15 cellular contexts compared by ENCODE assay signal in the genomic region with DNA sequence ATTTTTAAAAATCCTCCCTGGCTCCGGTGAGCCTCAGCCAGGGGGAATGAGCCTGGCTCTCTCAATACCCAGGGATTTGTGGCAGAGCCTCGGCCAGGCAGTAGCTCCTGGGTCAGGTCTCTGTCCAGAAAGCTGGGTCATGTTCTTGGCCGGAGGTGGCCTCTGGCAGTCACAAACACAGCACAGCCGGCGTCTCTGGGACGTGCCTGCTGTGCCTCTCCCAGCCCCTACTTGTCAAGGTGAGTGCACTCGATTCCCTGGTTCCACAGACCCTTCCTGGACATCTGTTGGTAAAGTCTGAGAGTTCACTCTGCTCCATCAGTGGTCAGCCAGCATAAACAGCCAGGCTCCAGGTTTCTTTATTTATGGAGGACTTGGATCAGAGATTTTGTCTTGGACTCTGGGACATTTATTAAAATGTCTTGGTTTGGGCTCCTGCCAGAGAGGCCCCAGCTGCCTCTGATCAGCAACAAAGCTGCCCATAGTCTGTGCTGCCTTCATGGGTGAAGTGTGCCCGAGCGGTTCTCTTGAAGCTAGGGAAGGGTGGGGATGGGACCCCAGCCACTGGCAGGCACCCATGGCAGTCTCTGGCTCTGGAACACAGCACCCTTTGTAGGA. TPM values are rescaled to one million over a fixed set of nuclear protein-coding genes. Genes with fewer than 3 reads are reported as not detected.
DNase-seq lines count a peak whose midpoint lies in the region; ATAC-seq and TF ChIP-seq lines count a peak whose summit lies in the region.
"Had no signal": no experiment of that assay in that cellular context is flagged by ENCODE, and none has a peak within 500 bp of the region (broad histone marks: within the 10 kb centered on the region; RNA-seq: fewer than 3 reads in every experiment).

No MANE protein-coding gene starts in this region.

- no peak for DNase-seq in activated naive CD8-positive, alpha-beta T cell treated with anti-CD3 and anti-CD28 coated beads, Interleukin-2, amount 50 U/mL, for 24 hours
- peak; percentile 54 to 72 for DNase-seq in fibroblast of lung (ENCODE audit: low read depth in 2 of 2)
- DNase-seq in ovary, result peak in 3 of 5 donors; percentile 33 to 45 (median 37)
- no peak for DNase-seq in vagina (ENCODE audit: extremely low spot score in 2 of 2)
- DNase-seq: ACHN; Karpas-422; NCI-H2107; stimulated activated CD4-positive, alpha-beta T cell treated with anti-CD3 and anti-CD28 coated beads, Interleukin-2, amount 100 ng/mL, for 48 hours; stimulated activated naive CD8-positive, alpha-beta T cell treated with anti-CD3 and anti-CD28 coated beads, Interleukin-15, amount 100 ng/mL, for 72 hours had no signal

- H3K27ac Mint-ChIP-seq in activated naive CD8-positive, alpha-beta T cell, result peak overlapping the region; percentile 10
- no peak overlapping the region for H3K27ac Mint-ChIP-seq in activated naive CD8-positive, alpha-beta T cell treated with anti-CD3 and anti-CD28 coated beads, Interleukin-2, amount 50 U/mL, for 24 hours

- H3K27me3 Mint-ChIP-seq in activated naive CD8-positive, alpha-beta T cell, result no peaks in the 10 kb centered on the region
- no peaks in the 10 kb centered on the region for H3K27me3 Mint-ChIP-seq in activated naive CD8-positive, alpha-beta T cell treated with anti-CD3 and anti-CD28 coated beads, Interleukin-2, amount 50 U/mL, for 24 hours
- H3K27me3 Mint-ChIP-seq: stimulated activated naive CD8-positive, alpha-beta T cell treated with anti-CD3 and anti-CD28 coated beads, Interleukin-15, amount 100 ng/mL, for 72 hours had no signal

- no peaks in the 10 kb centered on the region for H3K79me2 ChIP-seq in fibroblast of lung (ENCODE audit: control insufficient read depth, insufficient read depth, low read length)

- no peaks in the 10 kb centered on the region for H3K36me3 ChIP-seq in fibroblast of lung (ENCODE audit: control insufficient read depth, insufficient read depth, low read length)
- H3K36me3 ChIP-seq in ovary, result no peaks in the 10 kb centered on the region
- peaks cover 0 to 44% of the 10 kb centered on the region in 2 donors for H3K36me3 ChIP-seq in vagina

- no peak for ATAC-seq in activated naive CD8-positive, alpha-beta T cell treated with anti-CD3 and anti-CD28 coated beads, Interleukin-2, amount 50 U/mL, for 24 hours
- no peak for ATAC-seq in esophagus mucosa
- no peak for ATAC-seq in HG02938 (IDR thresholded peaks at IDR 0.05; ENCODE audit: unreplicated experiment)
- ATAC-seq in HG03039 (IDR thresholded peaks at IDR 0.05; ENCODE audit: unreplicated experiment), result no peak
- ATAC-seq: HCT116; stimulated activated naive CD8-positive, alpha-beta T cell treated with anti-CD3 and anti-CD28 coated beads, Interleukin-15, amount 100 ng/mL, for 72 hours had no signal

- TF ChIP-seq POLR2A in ovary (IDR thresholded peaks at IDR 0.05) (no peak), vagina (IDR thresholded peaks at IDR 0.05) (no peak)

- H4K20me1 ChIP-seq in fibroblast of lung (ENCODE audit: control insufficient read depth, extremely low read depth, insufficient read depth, low read length), result no peaks in the 10 kb centered on the region

- no peak overlapping the region for H3K4me3 Mint-ChIP-seq in activated naive CD8-positive, alpha-beta T cell
- H3K4me3 Mint-ChIP-seq in activated naive CD8-positive, alpha-beta T cell treated with anti-CD3 and anti-CD28 coated beads, Interleukin-2, amount 50 U/mL, for 24 hours, result no peak overlapping the region
- H3K4me3 Mint-ChIP-seq: stimulated activated naive CD8-positive, alpha-beta T cell treated with anti-CD3 and anti-CD28 coated beads, Interleukin-15, amount 100 ng/mL, for 72 hours had no signal

- H3K9me3 Mint-ChIP-seq in activated naive CD8-positive, alpha-beta T cell (ENCODE audit: low read depth), result no peaks in the 10 kb centered on the region
- no peaks in the 10 kb centered on the region for H3K9me3 Mint-ChIP-seq in activated naive CD8-positive, alpha-beta T cell treated with anti-CD3 and anti-CD28 coated beads, Interleukin-2, amount 50 U/mL, for 24 hours
- H3K9me3 Mint-ChIP-seq: stimulated activated naive CD8-positive, alpha-beta T cell treated with anti-CD3 and anti-CD28 coated beads, Interleukin-15, amount 100 ng/mL, for 72 hours had no signal

- no peak overlapping the region for H3K9ac ChIP-seq in fibroblast of lung (ENCODE audit: insufficient read depth, low read length)

- H3K4me1 Mint-ChIP-seq in activated naive CD8-positive, alpha-beta T cell (ENCODE audit: low read depth), result peaks cover 2% of the 10 kb centered on the region
- H3K4me1 Mint-ChIP-seq in activated naive CD8-positive, alpha-beta T cell treated with anti-CD3 and anti-CD28 coated beads, Interleukin-2, amount 50 U/mL, for 24 hours, result peaks cover 2% of the 10 kb centered on the region

- H3K27ac ChIP-seq in fibroblast of lung (ENCODE audit: insufficient read depth, low read length) (no peak overlapping the region), ovary (peak overlapping the region in 1 of 2 donors; percentile 32), vagina (peak overlapping the region; percentile 36)
- H3K27ac ChIP-seq: epithelial cell of prostate had no signal

- H3K9me3 ChIP-seq in fibroblast of lung (ENCODE audit: control insufficient read depth, insufficient read depth, low read depth, low read length) (no peaks in the 10 kb centered on the region), ovary (no peaks in the 10 kb centered on the region), vagina (no peaks in the 10 kb centered on the region)

- no peak overlapping the region for H3K4me2 ChIP-seq in fibroblast of lung (ENCODE audit: extremely low read depth, insufficient read depth, low read length)

- TF ChIP-seq CTCF in fibroblast of lung (conservative IDR thresholded peaks at IDR 0.05 in 1 of 2, IDR thresholded peaks at IDR 0.05 in 1 of 2; ENCODE audit: low read depth in 1 of 2, low read length in 2 of 2) (no peak), ovary (IDR thresholded peaks at IDR 0.05) (no peak), vagina (IDR thresholded peaks at IDR 0.05) (no peak)

- no peak overlapping the region for H2AFZ ChIP-seq in fibroblast of lung (ENCODE audit: low read length)

- no peak for TF ChIP-seq EP300 in ovary (IDR thresholded peaks at IDR 0.05)

- intact Hi-C loops in ovary (cut with DNase I) (loop anchor here in 1 of 4 donors (5.0 to 10.0 kb wide), 2 partner anchors 113 to 876 kb away; no protein-coding TSS in a partner anchor), vagina (cut with DNase I) (loop anchor here (5.0 to 10.0 kb wide), 2 partner anchors 106 to 263 kb away; partner anchors contain the start of gene RPS6KA5)

- no peak overlapping the region for H3K4me3 ChIP-seq in fibroblast of lung (replicated peaks in 1 of 4; ENCODE audit: control extremely low read depth in 1 of 4, insufficient read depth in 1 of 4, low read depth in 3 of 4, low read length in 4 of 4)
- H3K4me3 ChIP-seq in ovary, result no peak overlapping the region
- H3K4me3 ChIP-seq in vagina, result no peak overlapping the region

- peaks cover 4% of the 10 kb centered on the region for H3K4me1 ChIP-seq in fibroblast of lung (ENCODE audit: control insufficient read depth, extremely low read depth, insufficient read depth, low read length)
- no peaks in the 10 kb centered on the region for H3K4me1 ChIP-seq in ovary (ENCODE audit: insufficient read depth)
- peaks cover 14% of the 10 kb centered on the region for H3K4me1 ChIP-seq in vagina

- H3K27me3 ChIP-seq in fibroblast of lung (ENCODE audit: control insufficient read depth, insufficient read depth, low read length) (no peaks in the 10 kb centered on the region), ovary (no peaks in the 10 kb centered on the region), vagina (no peaks in the 10 kb centered on the region)

- WGBS in ovary, 3 donors, result 26 to 38% (median 29%) methylated on average over 9 of the region's 9 CpGs

- H3K36me3 Mint-ChIP-seq in activated naive CD8-positive, alpha-beta T cell, result peaks cover 3% of the 10 kb centered on the region
- H3K36me3 Mint-ChIP-seq in activated naive CD8-positive, alpha-beta T cell treated with anti-CD3 and anti-CD28 coated beads, Interleukin-2, amount 50 U/mL, for 24 hours (ENCODE audit: low read depth), result peaks cover 13% of the 10 kb centered on the region

RNA-seq across cellular contexts. Expression of gene DGLUCY, which starts 56.7 kb away (rescaled TPM):
- total RNA-seq in fibroblast of lung, result 41.9 and 62.1 TPM in 2 replicates
- polyA plus RNA-seq in fibroblast of lung, result 26.7 and 33.7 TPM in 2 replicates
- polyA plus RNA-seq in fibroblast of lung (2012), result 25.7 and 30.5 TPM in 2 replicates
- 32.5 and 38.9 TPM in 2 replicates for polyA minus RNA-seq in fibroblast of lung (ENCODE audit: low replicate concordance)
- total RNA-seq in ovary, result 10 to 100 TPM; 17.9 to 52.2 (median 39.3) TPM
- 10 to 100 TPM; 24.1 to 73.3 TPM for polyA plus RNA-seq in ovary
- total RNA-seq in vagina, result 57.0 TPM
- 21.8 TPM for total RNA-seq in esophagus mucosa

Comparison
In these comparisons a context has a peak if more than half of its experiments do, and no peak if none do; other contexts are left out.
1. DNase-seq: peak in fibroblast of lung (2 of 2) and ovary (3 of 5); none in activated naive CD8-positive, alpha-beta T cell treated with anti-CD3 and anti-CD28 coated beads, Interleukin-2, amount 50 U/mL, for 24 hours (single experiment) and vagina (0 of 2).